1 cellular context compared by ENCODE assay signal in genomic region chr1:94927405-94928175, GRCh38.
TF ChIP-seq lines count a peak whose summit lies in the region.

No MANE protein-coding gene starts in this region.

TF ChIP-seq in HEK293, 187 proteins besides CTCF, POLR2A, EP300 and RAD21 (continued from another document):
- TF ChIP-seq SETDB1 (IDR thresholded peaks at IDR 0.05; ENCODE audit: insufficient read length, low read length) (no peak), SCRT1 (tag by site-specific recombination; IDR thresholded peaks at IDR 0.05; ENCODE audit: borderline replicate concordance) (peak; percentile 98), KLF16 (tag by site-specific recombination; IDR thresholded peaks at IDR 0.05) (peak; percentile 13; the same call in 1 of the 2 replicates), SCRT2 (tag by site-specific recombination; IDR thresholded peaks at IDR 0.05) (peak; percentile 99), ZEB2 (tag by site-specific recombination; IDR thresholded peaks at IDR 0.05) (peak; percentile 44), ZNF335 (tag by site-specific recombination; conservative IDR thresholded peaks at IDR 0.05) (peak; percentile 94), ZNF677 (tag by site-specific recombination; IDR thresholded peaks at IDR 0.05) (peak; percentile 42; the same call in 1 of the 2 replicates), ZNF394 (tag by site-specific recombination; IDR thresholded peaks at IDR 0.05; ENCODE audit: borderline replicate concordance) (peak; percentile 52; the same call in 1 of the 2 replicates), REPIN1 (tag by site-specific recombination; IDR thresholded peaks at IDR 0.05; ENCODE audit: low read depth) (no peak), ZNF600 (tag by site-specific recombination; IDR thresholded peaks at IDR 0.05) (peak; percentile 65), ZNF423 (tag by site-specific recombination; IDR thresholded peaks at IDR 0.05) (no peak), ZNF221 (tag by site-specific recombination; IDR thresholded peaks at IDR 0.05; ENCODE audit: borderline replicate concordance) (no peak), ZBTB8A (tag by site-specific recombination; IDR thresholded peaks at IDR 0.05) (peak; percentile 48), ZNF626 (tag by site-specific recombination; IDR thresholded peaks at IDR 0.05) (no peak), ZNF10 (tag by site-specific recombination; IDR thresholded peaks at IDR 0.05) (peak; percentile 85), ZNF266 (tag by site-specific recombination; IDR thresholded peaks at IDR 0.05; ENCODE audit: low read depth) (no peak), ZBTB17 (tag by site-specific recombination; IDR thresholded peaks at IDR 0.05) (peak; percentile 51), ZNF341 (tag by site-specific recombination; IDR thresholded peaks at IDR 0.05; ENCODE audit: low read depth) (no peak), YY1 (tag by site-specific recombination; IDR thresholded peaks at IDR 0.05) (peak; percentile 27; the same call in 1 of the 2 replicates), ZNF404 (tag by site-specific recombination; IDR thresholded peaks at IDR 0.05) (no peak)
- TF ChIP-seq, protein P1, sequence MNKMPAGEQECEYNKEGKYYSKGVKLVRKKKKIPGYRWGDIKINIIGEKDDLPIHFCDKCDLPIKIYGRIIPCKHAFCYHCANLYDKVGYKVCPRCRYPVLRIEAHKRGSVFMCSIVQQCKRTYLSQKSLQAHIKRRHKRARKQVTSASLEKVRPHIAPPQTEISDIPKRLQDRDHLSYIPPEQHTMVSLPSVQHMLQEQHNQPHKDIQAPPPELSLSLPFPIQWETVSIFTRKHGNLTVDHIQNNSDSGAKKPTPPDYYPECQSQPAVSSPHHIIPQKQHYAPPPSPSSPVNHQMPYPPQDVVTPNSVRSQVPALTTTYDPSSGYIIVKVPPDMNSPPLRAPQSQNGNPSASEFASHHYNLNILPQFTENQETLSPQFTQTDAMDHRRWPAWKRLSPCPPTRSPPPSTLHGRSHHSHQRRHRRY (tag by site-specific recombination; IDR thresholded peaks at IDR 0.05), result no peak
- TF ChIP-seq, protein P2, sequence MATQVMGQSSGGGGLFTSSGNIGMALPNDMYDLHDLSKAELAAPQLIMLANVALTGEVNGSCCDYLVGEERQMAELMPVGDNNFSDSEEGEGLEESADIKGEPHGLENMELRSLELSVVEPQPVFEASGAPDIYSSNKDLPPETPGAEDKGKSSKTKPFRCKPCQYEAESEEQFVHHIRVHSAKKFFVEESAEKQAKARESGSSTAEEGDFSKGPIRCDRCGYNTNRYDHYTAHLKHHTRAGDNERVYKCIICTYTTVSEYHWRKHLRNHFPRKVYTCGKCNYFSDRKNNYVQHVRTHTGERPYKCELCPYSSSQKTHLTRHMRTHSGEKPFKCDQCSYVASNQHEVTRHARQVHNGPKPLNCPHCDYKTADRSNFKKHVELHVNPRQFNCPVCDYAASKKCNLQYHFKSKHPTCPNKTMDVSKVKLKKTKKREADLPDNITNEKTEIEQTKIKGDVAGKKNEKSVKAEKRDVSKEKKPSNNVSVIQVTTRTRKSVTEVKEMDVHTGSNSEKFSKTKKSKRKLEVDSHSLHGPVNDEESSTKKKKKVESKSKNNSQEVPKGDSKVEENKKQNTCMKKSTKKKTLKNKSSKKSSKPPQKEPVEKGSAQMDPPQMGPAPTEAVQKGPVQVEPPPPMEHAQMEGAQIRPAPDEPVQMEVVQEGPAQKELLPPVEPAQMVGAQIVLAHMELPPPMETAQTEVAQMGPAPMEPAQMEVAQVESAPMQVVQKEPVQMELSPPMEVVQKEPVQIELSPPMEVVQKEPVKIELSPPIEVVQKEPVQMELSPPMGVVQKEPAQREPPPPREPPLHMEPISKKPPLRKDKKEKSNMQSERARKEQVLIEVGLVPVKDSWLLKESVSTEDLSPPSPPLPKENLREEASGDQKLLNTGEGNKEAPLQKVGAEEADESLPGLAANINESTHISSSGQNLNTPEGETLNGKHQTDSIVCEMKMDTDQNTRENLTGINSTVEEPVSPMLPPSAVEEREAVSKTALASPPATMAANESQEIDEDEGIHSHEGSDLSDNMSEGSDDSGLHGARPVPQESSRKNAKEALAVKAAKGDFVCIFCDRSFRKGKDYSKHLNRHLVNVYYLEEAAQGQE (tag by site-specific recombination; IDR thresholded peaks at IDR 0.05), result no peak
TF ChIP-seq in HEK293: peak in this region for 23.
